In the genomic region with DNA sequence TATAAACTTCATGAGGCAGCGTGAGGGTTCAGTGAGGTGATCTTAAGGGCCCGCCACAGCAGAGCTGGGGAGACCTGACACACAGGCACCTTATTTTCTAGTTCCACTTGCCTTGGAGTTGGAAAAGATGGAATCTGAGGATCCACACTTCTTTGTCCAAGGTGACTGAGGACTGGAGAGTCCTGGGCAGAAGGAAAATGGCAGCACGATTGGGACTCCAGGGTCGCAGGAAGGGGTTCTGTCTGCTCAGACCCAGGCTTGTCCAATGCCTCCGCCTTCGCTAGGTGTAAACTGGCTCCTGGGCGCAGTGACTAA, we compare ENCODE assay signal across 8 cellular contexts. TPM values are rescaled to one million over a fixed set of nuclear protein-coding genes. Genes with fewer than 3 reads are reported as not detected.
DNase-seq lines count a peak whose midpoint lies in the region; ATAC-seq, FAIRE-seq and TF ChIP-seq lines count a peak whose summit lies in the region.

No MANE protein-coding gene starts in this region.

- peaks cover 19% of the 10 kb centered on the region for H3K36me3 Mint-ChIP-seq in activated CD4-positive, alpha-beta T cell treated with anti-CD3 and anti-CD28 coated beads for 36 hours (ENCODE audit: low read depth)
- peaks cover 6% of the 10 kb centered on the region for H3K36me3 Mint-ChIP-seq in activated naive CD8-positive, alpha-beta T cell treated with anti-CD3 and anti-CD28 coated beads for 36 hours

- H3K27ac ChIP-seq in keratinocyte (ENCODE audit: control insufficient read depth, insufficient read depth, low read length) (peak overlapping the region; percentile 83), subcutaneous abdominal adipose tissue (ENCODE audit: low read depth, low read length) (peak overlapping the region; percentile 95), WERI-Rb-1 (no peak overlapping the region)

- H4K20me1 ChIP-seq in keratinocyte (ENCODE audit: control insufficient read depth, extremely low read depth, insufficient read depth, low read length) = no peaks in the 10 kb centered on the region

- H3K36me3 ChIP-seq in keratinocyte (ENCODE audit: control insufficient read depth in 2 of 2, extremely low read depth in 1 of 2, insufficient read depth in 2 of 2, low read length in 2 of 2) (peaks cover 27 to 30% of the 10 kb centered on the region in 2 experiments), subcutaneous abdominal adipose tissue (ENCODE audit: control insufficient read depth in 5 of 5, insufficient read depth in 5 of 5, low read length in 5 of 5) (peaks cover 0 to 46% (median 30%) of the 10 kb centered on the region in 5 donors), WERI-Rb-1 (peaks cover 31% of the 10 kb centered on the region)

- peak overlapping the region; percentile 60 for H3K27ac Mint-ChIP-seq in activated CD4-positive, alpha-beta T cell treated with anti-CD3 and anti-CD28 coated beads for 36 hours
- H3K27ac Mint-ChIP-seq in activated naive CD8-positive, alpha-beta T cell treated with anti-CD3 and anti-CD28 coated beads for 36 hours = peak overlapping the region; percentile 83

- CTCF ChIA-PET in activated CD4-positive, alpha-beta T cell treated with anti-CD3 and anti-CD28 coated beads for 36 hours (lab: Charles Lee) = interaction anchor here (0.7 to 5.3 kb wide), 8 partner anchors 8 to 431 kb away, joined by 3 to 22 read pairs (median 5); a partner anchor contains a TSS

- peak overlapping the region; percentile 4 to 93 (median 82) for H3K4me3 ChIP-seq in keratinocyte (ENCODE audit: control insufficient read depth in 2 of 3, extremely low read depth in 1 of 3, insufficient read depth in 2 of 3, low read depth in 1 of 3, low read length in 3 of 3)
- H3K4me3 ChIP-seq in subcutaneous abdominal adipose tissue (ENCODE audit: low read depth in 1 of 5, low read length in 5 of 5) = peak overlapping the region in 4 of 5 donors; percentile 73 to 87 (median 80)
- H3K4me3 ChIP-seq in WERI-Rb-1 (ENCODE audit: low read depth, low read length) = no peak overlapping the region

- peak overlapping the region; percentile 99 for H3K4me2 ChIP-seq in keratinocyte (ENCODE audit: control insufficient read depth, extremely low read depth, insufficient read depth, low read depth, low read length)

- peaks cover 13% of the 10 kb centered on the region for H3K4me1 Mint-ChIP-seq in activated CD4-positive, alpha-beta T cell treated with anti-CD3 and anti-CD28 coated beads for 36 hours
- peaks cover 16% of the 10 kb centered on the region for H3K4me1 Mint-ChIP-seq in activated naive CD8-positive, alpha-beta T cell treated with anti-CD3 and anti-CD28 coated beads for 36 hours

- POLR2A ChIA-PET in activated CD4-positive, alpha-beta T cell treated with anti-CD3 and anti-CD28 coated beads for 36 hours (lab: Charles Lee) = interaction anchor here (1.8 to 1.9 kb wide), 3 partner anchors 8 to 26 kb away, joined by 4 to 6 read pairs (median 5); a partner anchor contains a TSS

- peak overlapping the region; percentile 86 for H3K4me3 Mint-ChIP-seq in activated CD4-positive, alpha-beta T cell treated with anti-CD3 and anti-CD28 coated beads for 36 hours
- H3K4me3 Mint-ChIP-seq in activated naive CD8-positive, alpha-beta T cell treated with anti-CD3 and anti-CD28 coated beads for 36 hours = peak overlapping the region; percentile 98

- no peaks in the 10 kb centered on the region for H3K27me3 ChIP-seq in keratinocyte (ENCODE audit: control insufficient read depth, extremely low read depth, insufficient read depth, low read length)
- no peaks in the 10 kb centered on the region for H3K27me3 ChIP-seq in subcutaneous abdominal adipose tissue (ENCODE audit: control insufficient read depth in 5 of 5, insufficient read depth in 4 of 5, low read length in 5 of 5)
- H3K27me3 ChIP-seq in WERI-Rb-1 (ENCODE audit: insufficient read depth, low read depth, severe bottlenecking) = no peaks in the 10 kb centered on the region

- FAIRE-seq in keratinocyte (lab: Jason Lieb, UNC) = peak; percentile 89

- no peaks in the 10 kb centered on the region for H3K9me1 ChIP-seq in keratinocyte (ENCODE audit: control insufficient read depth, extremely low read depth, insufficient read depth, low read length)

- peaks cover 1% of the 10 kb centered on the region for H3K79me2 ChIP-seq in keratinocyte (ENCODE audit: control insufficient read depth, insufficient read depth, low read length)

- dilution Hi-C loops in keratinocyte (cut with MboI; ENCODE audit: extremely low pct_ligation_motif_present, low sequenced_read_pairs) = no loop called here

- H3K27me3 Mint-ChIP-seq in activated CD4-positive, alpha-beta T cell treated with anti-CD3 and anti-CD28 coated beads for 36 hours = no peaks in the 10 kb centered on the region
- H3K27me3 Mint-ChIP-seq in activated naive CD8-positive, alpha-beta T cell treated with anti-CD3 and anti-CD28 coated beads for 36 hours = no peaks in the 10 kb centered on the region

- ATAC-seq in activated CD4-positive, alpha-beta T cell treated with anti-CD3 and anti-CD28 coated beads for 36 hours = no peak

- intact Hi-C loops in activated CD4-positive, alpha-beta T cell treated with anti-CD3 and anti-CD28 coated beads for 36 hours (cut with DNase I, micrococcal nuclease) = no loop called here

- H3K9me3 Mint-ChIP-seq in activated CD4-positive, alpha-beta T cell treated with anti-CD3 and anti-CD28 coated beads for 36 hours (ENCODE audit: low read depth) = no peaks in the 10 kb centered on the region
- no peaks in the 10 kb centered on the region for H3K9me3 Mint-ChIP-seq in activated naive CD8-positive, alpha-beta T cell treated with anti-CD3 and anti-CD28 coated beads for 36 hours

- no peak for DNase-seq in activated CD4-positive, alpha-beta T cell treated with anti-CD3 and anti-CD28 coated beads for 36 hours
- no peak for DNase-seq in activated CD4-positive, alpha-beta T cell treated with anti-CD3 and anti-CD28 coated beads, Interleukin-2, amount 50 U/mL, for 48 hours
- no peak for DNase-seq in activated naive CD8-positive, alpha-beta T cell treated with anti-CD3 and anti-CD28 coated beads for 36 hours
- DNase-seq in keratinocyte (ENCODE audit: low read depth, low spot score) (no peak), NCI-H1048 (lab: John Stamatoyannopoulos, UW) (no peak), AG08396 (ENCODE audit: low spot score) (no peak), WERI-Rb-1 (no peak)

- no peak for TF ChIP-seq CTCF in keratinocyte (optimal IDR thresholded peaks at IDR 0.05 in 1 of 3, IDR thresholded peaks at IDR 0.05 in 1 of 3, conservative IDR thresholded peaks at IDR 0.05 in 1 of 3; ENCODE audit: extremely low read depth in 1 of 3, insufficient read depth in 2 of 3, low read length in 3 of 3)
- TF ChIP-seq CTCF in WERI-Rb-1 (IDR thresholded peaks at IDR 0.05; ENCODE audit: low read depth, low read length) = no peak

- H3K4me1 ChIP-seq in keratinocyte (ENCODE audit: control insufficient read depth, extremely low read depth, insufficient read depth, low read length) (peaks cover 14% of the 10 kb centered on the region), subcutaneous abdominal adipose tissue (ENCODE audit: control insufficient read depth in 5 of 5, insufficient read depth in 5 of 5, low read length in 5 of 5) (peaks cover 0 to 32% (median 23%) of the 10 kb centered on the region in 5 donors)

- no peaks in the 10 kb centered on the region for H3K9me3 ChIP-seq in keratinocyte (ENCODE audit: control insufficient read depth, low read depth, low read length)
- H3K9me3 ChIP-seq in subcutaneous abdominal adipose tissue (ENCODE audit: control insufficient read depth in 5 of 5, low read length in 5 of 5) = no peaks in the 10 kb centered on the region
- H3K9me3 ChIP-seq in WERI-Rb-1 (ENCODE audit: severe bottlenecking) = no peaks in the 10 kb centered on the region

- H3K9ac ChIP-seq in keratinocyte (ENCODE audit: control insufficient read depth, extremely low read depth, insufficient read depth, low read length) = peak overlapping the region; percentile 83
- H3K9ac ChIP-seq in subcutaneous abdominal adipose tissue (ENCODE audit: low read length in 5 of 5) = peak overlapping the region in 3 of 5 donors; percentile 80 to 90 (median 85)

- no peak overlapping the region for H2AFZ ChIP-seq in keratinocyte (ENCODE audit: control insufficient read depth, low read length)

RNA-seq across cellular contexts. Expression of a gene that starts 1.3 kb away (rescaled TPM):
- total RNA-seq in activated CD4-positive, alpha-beta T cell treated with anti-CD3 and anti-CD28 coated beads for 36 hours = 10 to 100 TPM; 27.4 to 35.6 TPM
- total RNA-seq in activated naive CD8-positive, alpha-beta T cell treated with anti-CD3 and anti-CD28 coated beads for 36 hours = 10 to 100 TPM; 48.6 to 51.8 TPM
- polyA plus RNA-seq in keratinocyte = 52.8 to 68.3 TPM (median 66.9 TPM) in 3 replicates
- 16.0 TPM for polyA plus RNA-seq in keratinocyte (2011; ENCODE audit: low read depth)
- polyA plus RNA-seq in keratinocyte (2011; cell fraction: cytosol; rRNA removed) = 32.5 and 51.1 TPM in 2 replicates
- 58.9 and 68.1 TPM in 2 replicates for polyA plus RNA-seq in keratinocyte (2011; cell fraction: nucleus; rRNA removed)
- polyA plus RNA-seq in keratinocyte (2012; ENCODE audit: low replicate concordance) = 31.5 and 55.2 TPM in 2 replicates
- polyA minus RNA-seq in keratinocyte = 37.5 to 51.9 TPM (median 38.4 TPM) in 3 replicates
- polyA minus RNA-seq in keratinocyte (2011; cell fraction: cytosol; rRNA and poly(A)+ RNA removed) = 36.4 TPM
- 20.2 and 22.2 TPM in 2 replicates for polyA minus RNA-seq in keratinocyte (2011; cell fraction: nucleus; rRNA and poly(A)+ RNA removed)

RNA-seq across cellular contexts. Expression of a gene that starts 8.3 kb away (rescaled TPM):
- 10 to 100 TPM; 55.0 to 64.8 TPM for total RNA-seq in activated CD4-positive, alpha-beta T cell treated with anti-CD3 and anti-CD28 coated beads for 36 hours
- 10 to 100 TPM; 76.8 to 79.5 TPM for total RNA-seq in activated naive CD8-positive, alpha-beta T cell treated with anti-CD3 and anti-CD28 coated beads for 36 hours
- polyA plus RNA-seq in keratinocyte = 51.7 to 81.7 TPM (median 73.9 TPM) in 3 replicates
- 27.7 TPM for polyA plus RNA-seq in keratinocyte (2011; ENCODE audit: low read depth)
- polyA plus RNA-seq in keratinocyte (2011; cell fraction: cytosol; rRNA removed) = 58.6 and 99.6 TPM in 2 replicates
- 63.3 and 92.1 TPM in 2 replicates for polyA plus RNA-seq in keratinocyte (2011; cell fraction: nucleus; rRNA removed)
- polyA plus RNA-seq in keratinocyte (2012; ENCODE audit: low replicate concordance) = 61.1 and 73.9 TPM in 2 replicates
- 54.5 to 70.5 TPM (median 61.2 TPM) in 3 replicates for polyA minus RNA-seq in keratinocyte
- polyA minus RNA-seq in keratinocyte (2011; cell fraction: cytosol; rRNA and poly(A)+ RNA removed) = 134 TPM
- 29.7 and 39.1 TPM in 2 replicates for polyA minus RNA-seq in keratinocyte (2011; cell fraction: nucleus; rRNA and poly(A)+ RNA removed)

RNA-seq across cellular contexts. Expression of a gene that starts 21.0 kb away (rescaled TPM):
- 10 to 100 TPM; 53.1 to 64.1 TPM for total RNA-seq in activated CD4-positive, alpha-beta T cell treated with anti-CD3 and anti-CD28 coated beads for 36 hours
- 10 to 100 TPM; 89.1 to 92.3 TPM for total RNA-seq in activated naive CD8-positive, alpha-beta T cell treated with anti-CD3 and anti-CD28 coated beads for 36 hours
- 48.9 to 60.8 TPM (median 59.4 TPM) in 3 replicates for polyA plus RNA-seq in keratinocyte
- 17.9 TPM for polyA plus RNA-seq in keratinocyte (2011; ENCODE audit: low read depth)
- 54.3 and 63.7 TPM in 2 replicates for polyA plus RNA-seq in keratinocyte (2011; cell fraction: cytosol; rRNA removed)
- 35.8 and 46.7 TPM in 2 replicates for polyA plus RNA-seq in keratinocyte (2011; cell fraction: nucleus; rRNA removed)
- polyA plus RNA-seq in keratinocyte (2012; ENCODE audit: low replicate concordance) = 36.7 and 62.0 TPM in 2 replicates
- 13.4 to 15.6 TPM (median 14.4 TPM) in 3 replicates for polyA minus RNA-seq in keratinocyte
- 20.3 TPM for polyA minus RNA-seq in keratinocyte (2011; cell fraction: cytosol; rRNA and poly(A)+ RNA removed)
- 6.8 and 8.0 TPM in 2 replicates for polyA minus RNA-seq in keratinocyte (2011; cell fraction: nucleus; rRNA and poly(A)+ RNA removed)

RNA-seq across cellular contexts. Expression of a gene that starts 26.0 kb away (rescaled TPM):
- total RNA-seq in activated CD4-positive, alpha-beta T cell treated with anti-CD3 and anti-CD28 coated beads for 36 hours = 10 to 100 TPM; 31.9 to 46.0 TPM
- total RNA-seq in activated naive CD8-positive, alpha-beta T cell treated with anti-CD3 and anti-CD28 coated beads for 36 hours = 10 to 100 TPM; 29.2 to 30.3 TPM
- polyA plus RNA-seq in keratinocyte = 24.1 to 35.0 TPM (median 29.6 TPM) in 3 replicates
- polyA plus RNA-seq in keratinocyte (2011; ENCODE audit: low read depth) = 13.9 TPM
- polyA plus RNA-seq in keratinocyte (2011; cell fraction: cytosol; rRNA removed) = 23.6 and 23.7 TPM in 2 replicates
- 26.0 and 26.5 TPM in 2 replicates for polyA plus RNA-seq in keratinocyte (2011; cell fraction: nucleus; rRNA removed)
- 22.9 and 36.0 TPM in 2 replicates for polyA plus RNA-seq in keratinocyte (2012; ENCODE audit: low replicate concordance)
- 7.3 to 18.4 TPM (median 16.4 TPM) in 3 replicates for polyA minus RNA-seq in keratinocyte
- polyA minus RNA-seq in keratinocyte (2011; cell fraction: cytosol; rRNA and poly(A)+ RNA removed) = 8.4 TPM
- polyA minus RNA-seq in keratinocyte (2011; cell fraction: nucleus; rRNA and poly(A)+ RNA removed) = 8.7 and 10.8 TPM in 2 replicates

RNA-seq across cellular contexts. Expression of a gene that starts 55.9 kb away (rescaled TPM):
- 10 to 100 TPM; 34.5 to 38.6 TPM for total RNA-seq in activated CD4-positive, alpha-beta T cell treated with anti-CD3 and anti-CD28 coated beads for 36 hours
- 10 to 100 TPM; 58.5 to 60.6 TPM for total RNA-seq in activated naive CD8-positive, alpha-beta T cell treated with anti-CD3 and anti-CD28 coated beads for 36 hours
- 18.0 to 43.9 TPM (median 31.8 TPM) in 3 replicates for polyA plus RNA-seq in keratinocyte
- 33.1 TPM for polyA plus RNA-seq in keratinocyte (2011; ENCODE audit: low read depth)
- polyA plus RNA-seq in keratinocyte (2011; cell fraction: cytosol; rRNA removed) = 28.3 and 36.5 TPM in 2 replicates
- 28.0 and 33.4 TPM in 2 replicates for polyA plus RNA-seq in keratinocyte (2011; cell fraction: nucleus; rRNA removed)
- 17.5 and 36.3 TPM in 2 replicates for polyA plus RNA-seq in keratinocyte (2012; ENCODE audit: low replicate concordance)
- 16.7 to 31.0 TPM (median 23.8 TPM) in 3 replicates for polyA minus RNA-seq in keratinocyte
- 34.1 TPM for polyA minus RNA-seq in keratinocyte (2011; cell fraction: cytosol; rRNA and poly(A)+ RNA removed)
- polyA minus RNA-seq in keratinocyte (2011; cell fraction: nucleus; rRNA and poly(A)+ RNA removed) = 16.0 and 25.8 TPM in 2 replicates
